9 cellular contexts compared by ENCODE assay signal in the genomic region with DNA sequence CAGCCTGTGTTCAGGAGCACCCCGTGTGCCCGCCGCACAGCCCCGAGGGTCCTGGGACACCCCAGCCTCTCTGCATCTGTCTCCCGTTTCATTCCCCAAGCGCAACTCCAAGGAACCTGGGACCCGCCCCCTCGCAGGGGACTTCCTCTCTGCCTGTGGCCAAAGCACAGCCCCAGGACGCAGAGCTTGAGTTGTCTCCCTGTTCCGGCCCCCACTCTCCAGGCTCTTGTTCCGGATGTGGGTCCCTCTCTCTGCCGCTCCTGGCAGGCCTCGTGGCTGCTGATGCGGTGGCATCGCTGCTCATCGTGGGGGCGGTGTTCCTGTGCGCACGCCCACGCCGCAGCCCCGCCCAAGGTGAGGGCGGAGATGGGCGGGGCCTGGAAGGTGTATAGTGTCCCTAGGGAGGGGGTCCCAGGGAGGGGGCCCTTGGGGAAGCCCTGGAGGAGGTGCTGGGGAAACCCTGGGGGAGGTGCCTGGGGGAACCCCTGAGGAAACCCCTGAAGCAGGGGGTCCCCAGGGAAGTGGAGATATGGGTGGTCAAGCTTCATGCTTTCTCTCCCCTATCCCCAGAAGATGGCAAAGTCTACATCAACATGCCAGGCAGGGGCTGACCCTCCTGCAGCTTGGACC. TPM values are rescaled to one million over a fixed set of nuclear protein-coding genes. Genes with fewer than 3 reads are reported as not detected.
A peak's percentile ranks its signal among the peaks of the same experiment; 100 is the strongest.
DNase-seq lines count a peak whose midpoint lies in the region; ATAC-seq, FAIRE-seq and TF ChIP-seq lines count a peak whose summit lies in the region.
"Had no signal": no experiment of that assay in that cellular context is flagged by ENCODE, and none has a peak within 500 bp of the region (broad histone marks: within the 10 kb centered on the region; RNA-seq: fewer than 3 reads in every experiment).

No MANE protein-coding gene starts in this region.

- peaks cover 8% of the 10 kb centered on the region for H3K36me3 Mint-ChIP-seq in activated naive CD4-positive, alpha-beta T cell treated with anti-CD3 and anti-CD28 coated beads for 36 hours (ENCODE audit: low read depth)
- H3K36me3 Mint-ChIP-seq in glutamatergic neuron (ENCODE audit: unreplicated experiment): no peaks in the 10 kb centered on the region

- H3K4me3 Mint-ChIP-seq in activated naive CD4-positive, alpha-beta T cell treated with anti-CD3 and anti-CD28 coated beads for 36 hours: peak overlapping the region; percentile 80
- peak overlapping the region; percentile 46 for H3K4me3 Mint-ChIP-seq in glutamatergic neuron (ENCODE audit: unreplicated experiment)

- FAIRE-seq in HTR-8/SVneo (lab: Jason Lieb, UNC): peak; percentile 52

- TF ChIP-seq POLR2A in upper lobe of left lung (IDR thresholded peaks at IDR 0.05): peak in 2 of 4 donors; percentile 40 to 75

- peak overlapping the region; percentile 74 for H2AFZ ChIP-seq in parathyroid adenoma

- no peaks in the 10 kb centered on the region for H3K79me2 ChIP-seq in parathyroid adenoma

- ATAC-seq in upper lobe of left lung (ENCODE audit: low FRiP score in 2 of 2): peak; percentile 53 to 65

- CTCF ChIA-PET in activated naive CD4-positive, alpha-beta T cell treated with anti-CD3 and anti-CD28 coated beads for 36 hours (lab: Charles Lee): interaction anchor here (0.8 to 1.0 kb wide), 2 partner anchors 8 to 21 kb away, joined by 3 to 4 read pairs; no protein-coding TSS in a partner anchor

- no peak overlapping the region for H3K9ac ChIP-seq in parathyroid adenoma

- DNase-seq in BE2C (peak; percentile 85), GM19238 (ENCODE audit: insufficient read length, low spot score) (peak; percentile 79), HTR-8/SVneo (ENCODE audit: insufficient read length, low spot score) (peak; percentile 82), SJCRH30 (peak; percentile 88), glutamatergic neuron (peak; percentile 26), upper lobe of left lung (peak; percentile 93 to 94)
- peak; percentile 95 for DNase-seq in activated naive CD4-positive, alpha-beta T cell treated with anti-CD3 and anti-CD28 coated beads for 36 hours

- peaks cover 52% of the 10 kb centered on the region for H3K4me1 Mint-ChIP-seq in activated naive CD4-positive, alpha-beta T cell treated with anti-CD3 and anti-CD28 coated beads for 36 hours (ENCODE audit: low read depth)
- H3K4me1 Mint-ChIP-seq in glutamatergic neuron (ENCODE audit: low read depth, unreplicated experiment): peaks cover 10% of the 10 kb centered on the region

- peak overlapping the region; percentile 54 for H3K4me3 ChIP-seq in BE2C (ENCODE audit: low read depth, low read length)
- peak overlapping the region; percentile 38 for H3K4me3 ChIP-seq in SJCRH30
- peak overlapping the region; percentile 55 for H3K4me3 ChIP-seq in parathyroid adenoma (ENCODE audit: low read depth, low read length)
- H3K4me3 ChIP-seq in upper lobe of left lung: peak overlapping the region in 3 of 4 donors; percentile 21 to 62 (median 33)

- peaks cover 8% of the 10 kb centered on the region for H3K4me1 ChIP-seq in BE2C
- peaks cover 18% of the 10 kb centered on the region for H3K4me1 ChIP-seq in SJCRH30
- H3K4me1 ChIP-seq in parathyroid adenoma: peaks cover 10% of the 10 kb centered on the region
- H3K4me1 ChIP-seq in upper lobe of left lung: peaks cover 16 to 40% (median 30%) of the 10 kb centered on the region in 4 donors

- TF ChIP-seq CTCF in BE2C (IDR thresholded peaks at IDR 0.05; ENCODE audit: low read depth, low read length) (no peak), glutamatergic neuron (IDR thresholded peaks at IDR 0.05; ENCODE audit: partially characterized antibody, unreplicated experiment) (no peak), parathyroid adenoma (IDR thresholded peaks at IDR 0.05) (no peak), upper lobe of left lung (IDR thresholded peaks at IDR 0.05) (no peak)

- intact Hi-C loops in activated naive CD4-positive, alpha-beta T cell treated with anti-CD3 and anti-CD28 coated beads for 36 hours (cut with micrococcal nuclease): loop anchor here (1.0 to 5.0 kb wide), 4 partner anchors 151 to 356 kb away; partner anchors contain the start of genes COX6B1, THAP8, TMEM147 and WDR62

- TF ChIP-seq EP300 in upper lobe of left lung (IDR thresholded peaks at IDR 0.05): peak in 2 of 4 donors; percentile 26 to 64

- 3% methylated on average over 24 of the region's 24 CpGs; no CpG with 5 or more reads in 1 of the 2 donors for WGBS in upper lobe of left lung, 2 donors

- H3K27me3 ChIP-seq in BE2C (no peaks in the 10 kb centered on the region), SJCRH30 (no peaks in the 10 kb centered on the region), parathyroid adenoma (ENCODE audit: control insufficient read depth, insufficient read depth, low read length) (no peaks in the 10 kb centered on the region), upper lobe of left lung (no peaks in the 10 kb centered on the region)

- H3K9me3 ChIP-seq in BE2C (no peaks in the 10 kb centered on the region), SJCRH30 (replicated peaks) (no peaks in the 10 kb centered on the region), parathyroid adenoma (ENCODE audit: control insufficient read depth, low read length) (no peaks in the 10 kb centered on the region), upper lobe of left lung (no peaks in the 10 kb centered on the region)

- H3K9me3 Mint-ChIP-seq in activated naive CD4-positive, alpha-beta T cell treated with anti-CD3 and anti-CD28 coated beads for 36 hours: no peaks in the 10 kb centered on the region
- peaks cover 4% of the 10 kb centered on the region for H3K9me3 Mint-ChIP-seq in glutamatergic neuron (ENCODE audit: unreplicated experiment)

- peaks cover 2% of the 10 kb centered on the region for H3K36me3 ChIP-seq in BE2C
- no peaks in the 10 kb centered on the region for H3K36me3 ChIP-seq in SJCRH30
- no peaks in the 10 kb centered on the region for H3K36me3 ChIP-seq in parathyroid adenoma (ENCODE audit: control insufficient read depth, insufficient read depth, low read length)
- H3K36me3 ChIP-seq in upper lobe of left lung: no peaks in the 10 kb centered on the region

- H3K27me3 Mint-ChIP-seq in activated naive CD4-positive, alpha-beta T cell treated with anti-CD3 and anti-CD28 coated beads for 36 hours (ENCODE audit: low read depth): no peaks in the 10 kb centered on the region
- peaks cover 8% of the 10 kb centered on the region for H3K27me3 Mint-ChIP-seq in glutamatergic neuron (ENCODE audit: unreplicated experiment)

- peak overlapping the region; percentile 89 for H3K27ac Mint-ChIP-seq in activated naive CD4-positive, alpha-beta T cell treated with anti-CD3 and anti-CD28 coated beads for 36 hours
- H3K27ac Mint-ChIP-seq in glutamatergic neuron (ENCODE audit: unreplicated experiment): no peak overlapping the region

- no peak overlapping the region for H3K27ac ChIP-seq in SJCRH30
- peak overlapping the region; percentile 81 for H3K27ac ChIP-seq in parathyroid adenoma
- H3K27ac ChIP-seq in upper lobe of left lung: peak overlapping the region; percentile 81 to 93 (median 92)

- H3K4me2 ChIP-seq in parathyroid adenoma (ENCODE audit: low read length): peak overlapping the region; percentile 81

RNA-seq across cellular contexts. Expression of gene HCST, which starts 1.3 kb away (rescaled TPM):
- 3.4 TPM for polyA plus RNA-seq in BE2C (2012; ENCODE audit: insufficient read depth, insufficient read length, low read depth)
- total RNA-seq in SJCRH30 (2014; rRNA removed; shearing (Covaris generic)): not detected in 2 replicates
- total RNA-seq in activated naive CD4-positive, alpha-beta T cell treated with anti-CD3 and anti-CD28 coated beads for 36 hours: 10 to 100 TPM; 11.7 to 14.5 TPM
- not detected for total RNA-seq in glutamatergic neuron (ENCODE audit: unreplicated experiment)
- total RNA-seq in upper lobe of left lung: 10 to 100 TPM in 5 of 6 donors, not detected in 1; 10.2 to 40.8 (median 19.9) TPM

RNA-seq across cellular contexts. Expression of gene NFKBID, which starts 3.3 kb away (rescaled TPM):
- 3.8 TPM for polyA plus RNA-seq in BE2C (2012; ENCODE audit: insufficient read depth, insufficient read length, low read depth)
- 6.2 and 7.3 TPM in 2 replicates for total RNA-seq in SJCRH30 (2014; rRNA removed; shearing (Covaris generic))
- total RNA-seq in activated naive CD4-positive, alpha-beta T cell treated with anti-CD3 and anti-CD28 coated beads for 36 hours: 10 to 100 TPM; 56.2 to 56.4 TPM
- total RNA-seq in glutamatergic neuron (ENCODE audit: unreplicated experiment) (7.6 TPM), upper lobe of left lung (10 to 100 TPM in 5 of 6 donors, 1 to 10 TPM in 1; 8.8 to 65.0 (median 23.6) TPM)

RNA-seq across cellular contexts. Expression of gene TYROBP, which starts 4.4 kb away (rescaled TPM):
- 1.5 TPM for polyA plus RNA-seq in BE2C (2012; ENCODE audit: insufficient read depth, insufficient read length, low read depth)
- not detected in 2 replicates for total RNA-seq in SJCRH30 (2014; rRNA removed; shearing (Covaris generic))
- not detected for total RNA-seq in activated naive CD4-positive, alpha-beta T cell treated with anti-CD3 and anti-CD28 coated beads for 36 hours
- total RNA-seq in glutamatergic neuron (ENCODE audit: unreplicated experiment): not detected
- total RNA-seq in upper lobe of left lung: 100 to 1,000 TPM; 131 to 532 (median 345) TPM
- total RNA-seq: T-helper 1 cell treated with Interleukin-12 subunit alpha and Interleukin-12 subunit beta and Interleukin-4 antibody, amounts not matched to agents 30 ng/mL and 1 ng/mL, for 36 hours had no signal

RNA-seq across cellular contexts. Expression of gene LRFN3, which starts 32.5 kb away (rescaled TPM):
- 21.5 TPM for polyA plus RNA-seq in BE2C (2012; ENCODE audit: insufficient read depth, insufficient read length, low read depth)
- 5.1 and 10.2 TPM in 2 replicates for total RNA-seq in SJCRH30 (2014; rRNA removed; shearing (Covaris generic))
- total RNA-seq in activated naive CD4-positive, alpha-beta T cell treated with anti-CD3 and anti-CD28 coated beads for 36 hours: 1 to 10 TPM; 4.0 TPM
- total RNA-seq in glutamatergic neuron (ENCODE audit: unreplicated experiment) (40.6 TPM), upper lobe of left lung (10 to 100 TPM in 4 of 6 donors, 1 to 10 TPM in 2; 6.3 to 17.2 (median 11.8) TPM)

RNA-seq across cellular contexts. Expression of gene APLP1, which starts 35.3 kb away (rescaled TPM):
- 319 TPM for polyA plus RNA-seq in BE2C (2012; ENCODE audit: insufficient read depth, insufficient read length, low read depth)
- 32.1 and 32.7 TPM in 2 replicates for total RNA-seq in SJCRH30 (2014; rRNA removed; shearing (Covaris generic))
- 1 to 10 TPM in 1 of 2 experiments, under 1 TPM in 1; 0.79 to 1.2 TPM for total RNA-seq in activated naive CD4-positive, alpha-beta T cell treated with anti-CD3 and anti-CD28 coated beads for 36 hours
- total RNA-seq in glutamatergic neuron (ENCODE audit: unreplicated experiment) (618 TPM), upper lobe of left lung (10 to 100 TPM in 1 of 6 donors, 1 to 10 TPM in 4, not detected in 1; 1.5 to 22.8 (median 5.2) TPM)

Comparison
In these comparisons a context has a peak if more than half of its experiments do, and no peak if none do; other contexts are left out.
1. DNase-seq: peak in every context shown above with its lines; median percentile 95 in activated naive CD4-positive, alpha-beta T cell treated with anti-CD3 and anti-CD28 coated beads for 36 hours; 94 in upper lobe of left lung; 88 in SJCRH30; 85 in BE2C; 82 in HTR-8/SVneo; 79 in GM19238; 26 in glutamatergic neuron.
2. RNA of gene TYROBP, which starts 4.4 kb away (total RNA-seq): 131 to 532 TPM in upper lobe of left lung; not detected in SJCRH30, not detected in activated naive CD4-positive, alpha-beta T cell treated with anti-CD3 and anti-CD28 coated beads for 36 hours and not detected in glutamatergic neuron (single experiment); every median in the first group is over 100 times any median in the second.
3. Peak in every context shown above with its lines, with median percentiles within 50 percentile points of each other: H3K4me3 ChIP-seq.